ENCODE assay signal across 12 cellular contexts in the genomic region with DNA sequence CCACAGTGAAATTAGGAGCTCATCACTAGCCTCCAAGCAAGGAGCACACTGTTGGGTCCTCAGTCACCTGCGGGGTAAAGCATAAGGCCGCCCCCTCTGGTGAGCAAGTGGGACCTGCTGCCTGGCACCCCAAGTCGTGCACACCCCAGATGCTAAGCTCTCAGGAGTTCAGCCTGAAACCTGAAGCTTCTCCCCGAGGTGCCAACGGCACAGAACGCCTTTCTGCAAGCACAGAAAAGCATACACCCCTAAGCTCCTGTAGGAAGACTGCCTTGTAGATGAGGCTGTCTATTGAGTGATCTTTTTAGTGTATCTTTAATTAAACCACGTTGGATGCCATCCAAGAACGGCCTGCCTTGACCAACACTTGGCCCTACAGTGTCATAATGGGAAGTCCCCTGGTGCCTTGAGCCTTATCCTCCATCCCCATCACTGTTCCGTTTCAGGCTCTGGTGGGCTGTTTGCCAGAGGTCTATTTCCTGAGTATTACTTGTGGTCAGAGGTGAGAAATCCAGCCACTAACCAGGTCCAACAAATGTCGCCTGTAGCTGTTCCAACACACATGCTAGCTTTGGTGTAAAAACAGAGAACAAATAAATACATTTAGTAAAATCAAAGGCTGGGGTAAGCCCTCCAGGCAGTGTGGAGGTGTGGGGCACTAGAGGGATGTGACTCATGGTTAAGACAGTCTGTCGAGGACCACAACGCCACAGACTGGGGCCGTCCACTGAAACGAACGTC. TPM values are rescaled to one million over a fixed set of nuclear protein-coding genes. Genes with fewer than 3 reads are reported as not detected.
A peak's percentile ranks its signal among the peaks of the same experiment; 100 is the strongest.
DNase-seq lines count a peak whose midpoint lies in the region; ATAC-seq and TF ChIP-seq lines count a peak whose summit lies in the region.
"Had no signal": no experiment of that assay in that cellular context is flagged by ENCODE, and none has a peak within 500 bp of the region (broad histone marks: within the 10 kb centered on the region; RNA-seq: fewer than 3 reads in every experiment).

No MANE protein-coding gene starts in this region.

- intact Hi-C loops in MCF 10A (cut with micrococcal nuclease), result no loop called here
- intact Hi-C loops in CD4-positive, alpha-beta memory T cell (cut with micrococcal nuclease), result no loop called here

- H3K27ac Mint-ChIP-seq in MCF 10A (ENCODE audit: low read depth, unreplicated experiment), result peak overlapping the region; percentile 20
- peak overlapping the region; percentile 5 to 16 for H3K27ac Mint-ChIP-seq in natural killer cell treated with Interleukin-12 subunit alpha and Interleukin-12 subunit beta and Interleukin-15 and Interleukin-18, amount 100 ng/mL, for 72 hours
- H3K27ac Mint-ChIP-seq in CD4-positive, alpha-beta memory T cell, result no peak overlapping the region
- H3K27ac Mint-ChIP-seq: activated T-helper 17 cell treated with anti-CD3 and anti-CD28 coated beads, Interleukin-2, amount 50 U/mL, for 72 hours had no signal

- POLR2A ChIA-PET in MCF 10A (lab: Yijun Ruan, JAX), result interaction anchor here (0.7 kb wide), 1 partner anchor 10 kb away, joined by 4 read pairs; no protein-coding TSS in a partner anchor
- POLR2A ChIA-PET in CD4-positive, alpha-beta memory T cell (lab: Charles Lee; ENCODE audit: partially characterized antibody), result no interaction called here

- no peaks in the 10 kb centered on the region for H3K9me3 Mint-ChIP-seq in MCF 10A (ENCODE audit: unreplicated experiment)
- no peaks in the 10 kb centered on the region for H3K9me3 Mint-ChIP-seq in natural killer cell treated with Interleukin-12 subunit alpha and Interleukin-12 subunit beta and Interleukin-15 and Interleukin-18, amount 100 ng/mL, for 72 hours
- H3K9me3 Mint-ChIP-seq in CD4-positive, alpha-beta memory T cell, result no peaks in the 10 kb centered on the region
- H3K9me3 Mint-ChIP-seq: activated T-helper 17 cell treated with anti-CD3 and anti-CD28 coated beads, Interleukin-2, amount 50 U/mL, for 72 hours had no signal

- TF ChIP-seq CTCF in MCF 10A (IDR thresholded peaks at IDR 0.05; ENCODE audit: unreplicated experiment), result no peak

- H3K4me3 Mint-ChIP-seq in MCF 10A (ENCODE audit: unreplicated experiment), result no peak overlapping the region
- H3K4me3 Mint-ChIP-seq in natural killer cell treated with Interleukin-12 subunit alpha and Interleukin-12 subunit beta and Interleukin-15 and Interleukin-18, amount 100 ng/mL, for 72 hours, result peak overlapping the region; percentile 65
- no peak overlapping the region for H3K4me3 Mint-ChIP-seq in CD4-positive, alpha-beta memory T cell
- H3K4me3 Mint-ChIP-seq: activated T-helper 17 cell treated with anti-CD3 and anti-CD28 coated beads, Interleukin-2, amount 50 U/mL, for 72 hours had no signal

- peaks cover 9% of the 10 kb centered on the region for H3K4me1 Mint-ChIP-seq in MCF 10A (ENCODE audit: insufficient read depth, unreplicated experiment)
- H3K4me1 Mint-ChIP-seq in natural killer cell treated with Interleukin-12 subunit alpha and Interleukin-12 subunit beta and Interleukin-15 and Interleukin-18, amount 100 ng/mL, for 72 hours (ENCODE audit: low read depth in 2 of 2), result peaks cover 23 to 24% of the 10 kb centered on the region in 2 donors
- peaks cover 5 to 8% (median 7%) of the 10 kb centered on the region in 4 donors for H3K4me1 Mint-ChIP-seq in CD4-positive, alpha-beta memory T cell
- H3K4me1 Mint-ChIP-seq: activated T-helper 17 cell treated with anti-CD3 and anti-CD28 coated beads, Interleukin-2, amount 50 U/mL, for 72 hours had no signal

- no TSS peak for BruUV-seq in MCF 10A (replicated peaks; lab: Mats Ljungman, UMichigan)

- no peaks in the 10 kb centered on the region for H3K36me3 Mint-ChIP-seq in MCF 10A (ENCODE audit: insufficient read depth, unreplicated experiment)
- H3K36me3 Mint-ChIP-seq in natural killer cell treated with Interleukin-12 subunit alpha and Interleukin-12 subunit beta and Interleukin-15 and Interleukin-18, amount 100 ng/mL, for 72 hours, result no peaks in the 10 kb centered on the region
- H3K36me3 Mint-ChIP-seq in CD4-positive, alpha-beta memory T cell, result no peaks in the 10 kb centered on the region

- peaks cover 3% of the 10 kb centered on the region for H3K27me3 ChIP-seq in CD4-positive, alpha-beta memory T cell (ENCODE audit: insufficient read depth, low read length)

- DNase-seq in G401 (ENCODE audit: low spot score), result peak; percentile 10
- peak; percentile 18 for DNase-seq in NCI-H2196 (lab: John Stamatoyannopoulos, UW; ENCODE audit: unreplicated experiment)
- DNase-seq in MCF 10A (ENCODE audit: unreplicated experiment), result peak; percentile 55
- no peak for DNase-seq in natural killer cell treated with Interleukin-12 subunit alpha and Interleukin-12 subunit beta and Interleukin-15 and Interleukin-18, amount 100 ng/mL, for 72 hours (ENCODE audit: low spot score)
- no peak for DNase-seq in CD4-positive, alpha-beta memory T cell
- DNase-seq in dedifferentiated amniotic fluid mesenchymal stem cell (ENCODE audit: extremely low spot score), result no peak
- DNase-seq in NCI-H2081 treated with DMSO at 0.1 percent for 48 hours (lab: John Stamatoyannopoulos, UW), result no peak
- DNase-seq: NCI-H1436 treated with DMSO at 0.1 percent for 48 hours had no signal

- peaks cover 38% of the 10 kb centered on the region for H3K27me3 Mint-ChIP-seq in MCF 10A (ENCODE audit: insufficient read depth, unreplicated experiment)
- peaks cover 16% of the 10 kb centered on the region in 2 donors for H3K27me3 Mint-ChIP-seq in natural killer cell treated with Interleukin-12 subunit alpha and Interleukin-12 subunit beta and Interleukin-15 and Interleukin-18, amount 100 ng/mL, for 72 hours
- peaks cover 18% of the 10 kb centered on the region in 2 donors for H3K27me3 Mint-ChIP-seq in CD4-positive, alpha-beta memory T cell

- H3K9me3 ChIP-seq in CD4-positive, alpha-beta memory T cell (ENCODE audit: control insufficient read depth in 1 of 2, low read length in 2 of 2), result no peaks in the 10 kb centered on the region

- peaks cover 7% of the 10 kb centered on the region for H3K4me1 ChIP-seq in CD4-positive, alpha-beta memory T cell (ENCODE audit: insufficient read depth, low read length)

- H3K36me3 ChIP-seq in CD4-positive, alpha-beta memory T cell (ENCODE audit: insufficient read depth, low read length), result no peaks in the 10 kb centered on the region

- no peak overlapping the region for H3K4me3 ChIP-seq in CD4-positive, alpha-beta memory T cell (ENCODE audit: low read length in 2 of 2)
- H3K4me3 ChIP-seq: lung had no signal

- CTCF ChIA-PET in MCF 10A (lab: Yijun Ruan, JAX), result interaction anchor here (0.6 to 4.3 kb wide), 9 partner anchors 8 to 966 kb away, joined by 3 to 40 read pairs (median 3); no protein-coding TSS in a partner anchor
- CTCF ChIA-PET in CD4-positive, alpha-beta memory T cell (lab: Charles Lee; ENCODE audit: partially characterized antibody), result interaction anchor here (1.2 to 6.5 kb wide), 2 partner anchors 154 to 1090 kb away, joined by 3 to 68 read pairs; no protein-coding TSS in a partner anchor

- no peak overlapping the region for H3K27ac ChIP-seq in CD4-positive, alpha-beta memory T cell (ENCODE audit: low read depth, low read length)

- ATAC-seq in natural killer cell treated with Interleukin-12 subunit alpha and Interleukin-12 subunit beta and Interleukin-15 and Interleukin-18, amount 100 ng/mL, for 72 hours, result peak; percentile 73 to 81
- no peak for ATAC-seq in HG02571 (IDR thresholded peaks at IDR 0.05; ENCODE audit: unreplicated experiment)
- ATAC-seq: activated T-helper 17 cell treated with anti-CD3 and anti-CD28 coated beads, Interleukin-2, amount 50 U/mL, for 72 hours had no signal

- in situ Hi-C loops in G401 (cut with HindIII; ENCODE audit: low sequenced_read_pairs), result no loop called here

RNA-seq across cellular contexts. Expression of a gene that starts 44.8 kb away (rescaled TPM):
- not detected in 2 replicates for total RNA-seq in G401 (2014; rRNA removed; shearing (Covaris generic))
- not detected in 2 replicates for total RNA-seq in MCF 10A (2022)
- not detected for total RNA-seq in natural killer cell treated with Interleukin-12 subunit alpha and Interleukin-12 subunit beta and Interleukin-15 and Interleukin-18, amount 100 ng/mL, for 72 hours
- not detected for total RNA-seq in CD4-positive, alpha-beta memory T cell
- not detected for polyA plus RNA-seq in CD4-positive, alpha-beta memory T cell
- total RNA-seq: activated T-helper 17 cell treated with anti-CD3 and anti-CD28 coated beads, Interleukin-2, amount 50 U/mL, for 72 hours; T-helper 2 cell treated with Interferon-gamma antibody and Interleukin-4, amounts not matched to agents 100 ng/mL and 5 ng/mL, for 36 hours had no signal

Comparison
In these comparisons a context has a peak if more than half of its experiments do, and no peak if none do; other contexts are left out.
1. DNase-seq: peak in G401 (single experiment), NCI-H2196 (single experiment) and MCF 10A (single experiment); none in natural killer cell treated with Interleukin-12 subunit alpha and Interleukin-12 subunit beta and Interleukin-15 and Interleukin-18, amount 100 ng/mL, for 72 hours (single experiment), CD4-positive, alpha-beta memory T cell (0 of 5), dedifferentiated amniotic fluid mesenchymal stem cell (single experiment) and NCI-H2081 treated with DMSO at 0.1 percent for 48 hours (single experiment).
2. H3K27ac Mint-ChIP-seq: peak in MCF 10A (single experiment) and natural killer cell treated with Interleukin-12 subunit alpha and Interleukin-12 subunit beta and Interleukin-15 and Interleukin-18, amount 100 ng/mL, for 72 hours (2 of 2); none in CD4-positive, alpha-beta memory T cell (0 of 7).